ENCODE assay signal across 26 cellular contexts in genomic region chr19:50796634-50797428, GRCh38. TPM values are rescaled to one million over a fixed set of nuclear protein-coding genes. Genes with fewer than 3 reads are reported as not detected.
DNase-seq lines count a peak whose midpoint lies in the region; ATAC-seq and TF ChIP-seq lines count a peak whose summit lies in the region.
"Had no signal": no experiment of that assay in that cellular context is flagged by ENCODE, and none has a peak within 500 bp of the region (broad histone marks: within the 10 kb centered on the region; RNA-seq: fewer than 3 reads in every experiment).

No MANE protein-coding gene starts in this region.

- peaks cover 35% of the 10 kb centered on the region for H3K36me3 Mint-ChIP-seq in WTC11
- peaks cover 28 to 40% of the 10 kb centered on the region in 2 donors for H3K36me3 Mint-ChIP-seq in stimulated activated naive B cell treated with anti-CD40 and anti-IgM and Interleukin-4, amounts not matched to agents 10 μg/mL and 1 μg/mL and 100 μg/mL, for 72 hours
- peaks cover 14% of the 10 kb centered on the region for H3K36me3 Mint-ChIP-seq in activated CD4-positive, alpha-beta T cell treated with anti-CD3 and anti-CD28 coated beads, Interleukin-2, amount 10 ng/mL, durations not matched to agents 7 days and 5 days (ENCODE audit: low read depth)

- no peak overlapping the region for H3K9ac ChIP-seq in HUES48 (ENCODE audit: low read depth, low read length)
- H3K9ac ChIP-seq: SK-N-SH had no signal

- no peaks in the 10 kb centered on the region for H3K9me3 Mint-ChIP-seq in WTC11
- no peaks in the 10 kb centered on the region for H3K9me3 Mint-ChIP-seq in stimulated activated naive B cell treated with anti-CD40 and anti-IgM and Interleukin-4, amounts not matched to agents 10 μg/mL and 1 μg/mL and 100 μg/mL, for 72 hours
- no peaks in the 10 kb centered on the region for H3K9me3 Mint-ChIP-seq in activated CD4-positive, alpha-beta T cell treated with anti-CD3 and anti-CD28 coated beads, Interleukin-2, amount 10 ng/mL, durations not matched to agents 7 days and 5 days
- H3K9me3 Mint-ChIP-seq: activated naive CD8-positive, alpha-beta T cell treated with anti-CD3 and anti-CD28 coated beads, Interleukin-2, amount 10 ng/mL, durations not matched to agents 7 days and 5 days; CD4-positive, alpha-beta memory T cell had no signal

- POLR2A ChIA-PET in WTC11 (lab: Charles Lee), result interaction anchor here (0.6 to 1.4 kb wide), 4 partner anchors 8 to 413 kb away, joined by 3 to 6 read pairs (median 3); no protein-coding TSS in a partner anchor
- POLR2A ChIA-PET in activated CD4-positive, alpha-beta T cell treated with anti-CD3 and anti-CD28 coated beads, Interleukin-2, amount 10 ng/mL, durations not matched to agents 7 days and 5 days (lab: Charles Lee), result no interaction called here

- CTCF ChIA-PET in WTC11 (lab: Charles Lee), result interaction anchor here (1.1 to 5.1 kb wide), 9 partner anchors 8 to 268 kb away, joined by 3 to 38 read pairs (median 4); partner anchors contain the start of gene KLK13
- CTCF ChIA-PET in activated CD4-positive, alpha-beta T cell treated with anti-CD3 and anti-CD28 coated beads, Interleukin-2, amount 10 ng/mL, durations not matched to agents 7 days and 5 days (lab: Charles Lee), result no interaction called here

- peak overlapping the region; percentile 5 for H3K27ac ChIP-seq in HUES48 (ENCODE audit: low read depth, low read length)
- H3K27ac ChIP-seq: dorsolateral prefrontal cortex, lower lobe of right lung, sigmoid colon, transverse colon had no signal

- H3K4me1 ChIP-seq in HUES48 (ENCODE audit: control insufficient read depth, insufficient read depth, low read length), result peaks cover 8% of the 10 kb centered on the region; the same call in 1 of the 2 replicates
- H3K4me1 ChIP-seq: lower lobe of right lung, sigmoid colon, transverse colon had no signal

- no peak for TF ChIP-seq CTCF in WTC11 (IDR thresholded peaks at IDR 0.05)

- H3K9me3 ChIP-seq in HUES48 (ENCODE audit: control insufficient read depth, insufficient read depth, low read length), result no peaks in the 10 kb centered on the region
- H3K9me3 ChIP-seq: lower lobe of right lung, sigmoid colon, SK-N-SH, transverse colon had no signal

- peaks cover 43% of the 10 kb centered on the region for H3K36me3 ChIP-seq in HUES48 (ENCODE audit: control insufficient read depth, insufficient read depth, low read length)
- H3K36me3 ChIP-seq: transverse colon had no signal

- ATAC-seq in WTC11, result peak; percentile 0; the same call in 1 of the 2 replicates
- no peak for ATAC-seq in stimulated activated naive B cell treated with anti-CD40 and anti-IgM and Interleukin-4, amounts not matched to agents 10 μg/mL and 1 μg/mL and 100 μg/mL, for 72 hours (replicated peaks)
- no peak for ATAC-seq in GM21515 (IDR thresholded peaks at IDR 0.05; ENCODE audit: unreplicated experiment)
- ATAC-seq: lower lobe of right lung had no signal

- peaks cover 12% of the 10 kb centered on the region; the same call in 1 of the 2 replicates for H3K27me3 Mint-ChIP-seq in WTC11 (ENCODE audit: low read depth)
- H3K27me3 Mint-ChIP-seq in stimulated activated naive B cell treated with anti-CD40 and anti-IgM and Interleukin-4, amounts not matched to agents 10 μg/mL and 1 μg/mL and 100 μg/mL, for 72 hours, result no peaks in the 10 kb centered on the region
- H3K27me3 Mint-ChIP-seq in activated CD4-positive, alpha-beta T cell treated with anti-CD3 and anti-CD28 coated beads, Interleukin-2, amount 10 ng/mL, durations not matched to agents 7 days and 5 days, result no peaks in the 10 kb centered on the region
- H3K27me3 Mint-ChIP-seq: activated naive CD8-positive, alpha-beta T cell treated with anti-CD3 and anti-CD28 coated beads, Interleukin-2, amount 10 ng/mL, durations not matched to agents 7 days and 5 days; CD4-positive, alpha-beta memory T cell; progenitor cell of endocrine pancreas had no signal

- H3K4me3 ChIP-seq in HUES48 (ENCODE audit: low read depth, low read length), result no peak overlapping the region
- H3K4me3 ChIP-seq: dorsolateral prefrontal cortex, lower lobe of right lung, sigmoid colon, transverse colon had no signal

- peak overlapping the region; percentile 58; the same call in 1 of the 2 replicates for H3K27ac Mint-ChIP-seq in WTC11
- H3K27ac Mint-ChIP-seq in stimulated activated naive B cell treated with anti-CD40 and anti-IgM and Interleukin-4, amounts not matched to agents 10 μg/mL and 1 μg/mL and 100 μg/mL, for 72 hours, result peak overlapping the region; percentile 49
- no peak overlapping the region for H3K27ac Mint-ChIP-seq in activated CD4-positive, alpha-beta T cell treated with anti-CD3 and anti-CD28 coated beads, Interleukin-2, amount 10 ng/mL, durations not matched to agents 7 days and 5 days
- H3K27ac Mint-ChIP-seq: activated naive CD8-positive, alpha-beta T cell treated with anti-CD3 and anti-CD28 coated beads, Interleukin-2, amount 10 ng/mL, durations not matched to agents 7 days and 5 days; progenitor cell of endocrine pancreas had no signal

- peaks cover 21% of the 10 kb centered on the region for H3K4me1 Mint-ChIP-seq in WTC11
- peaks cover 21% of the 10 kb centered on the region in 2 donors for H3K4me1 Mint-ChIP-seq in stimulated activated naive B cell treated with anti-CD40 and anti-IgM and Interleukin-4, amounts not matched to agents 10 μg/mL and 1 μg/mL and 100 μg/mL, for 72 hours
- peaks cover 11% of the 10 kb centered on the region for H3K4me1 Mint-ChIP-seq in activated CD4-positive, alpha-beta T cell treated with anti-CD3 and anti-CD28 coated beads, Interleukin-2, amount 10 ng/mL, durations not matched to agents 7 days and 5 days

- DNase-seq in stimulated activated CD4-positive, alpha-beta T cell treated with anti-CD3 and anti-CD28 coated beads, Interleukin-15, amount 100 ng/mL, for 24 hours, result peak; percentile 23
- DNase-seq in stimulated activated CD4-positive, alpha-beta T cell treated with anti-CD3 and anti-CD28 coated beads, Interleukin-4, amount 100 ng/mL, for 24 hours, result no peak
- DNase-seq in WTC11 (ENCODE audit: low spot score), result no peak
- DNase-seq in stimulated activated naive B cell treated with anti-CD40 and anti-IgM and Interleukin-4, amounts not matched to agents 10 μg/mL and 1 μg/mL and 100 μg/mL, for 72 hours, result no peak
- DNase-seq in DMS153 (lab: John Stamatoyannopoulos, UW), result no peak
- DNase-seq in activated CD4-positive, alpha-beta T cell treated with anti-CD3 and anti-CD28 coated beads, Interleukin-2, amount 10 ng/mL, durations not matched to agents 7 days and 5 days, result no peak
- DNase-seq: activated CD4-positive, alpha-beta T cell treated with anti-CD3 and anti-CD28 coated beads for 48 hours; activated effector memory CD4-positive, alpha-beta T cell treated with Interleukin-2 at 50 U/mL for 16 hours; activated naive CD8-positive, alpha-beta T cell treated with anti-CD3 and anti-CD28 coated beads, Interleukin-2, amount 10 ng/mL, durations not matched to agents 7 days and 5 days; CD4-positive, alpha-beta memory T cell; cerebellar nuclear complex; DMS79; dorsolateral prefrontal cortex; GF-D8; HCEC 1CT; lower lobe of right lung; NCI-H1436; sigmoid colon; T-helper 2 cell; transverse colon had no signal

- no peak overlapping the region for H3K4me3 Mint-ChIP-seq in WTC11
- no peak overlapping the region for H3K4me3 Mint-ChIP-seq in stimulated activated naive B cell treated with anti-CD40 and anti-IgM and Interleukin-4, amounts not matched to agents 10 μg/mL and 1 μg/mL and 100 μg/mL, for 72 hours
- no peak overlapping the region for H3K4me3 Mint-ChIP-seq in activated CD4-positive, alpha-beta T cell treated with anti-CD3 and anti-CD28 coated beads, Interleukin-2, amount 10 ng/mL, durations not matched to agents 7 days and 5 days
- H3K4me3 Mint-ChIP-seq: activated naive CD8-positive, alpha-beta T cell treated with anti-CD3 and anti-CD28 coated beads, Interleukin-2, amount 10 ng/mL, durations not matched to agents 7 days and 5 days had no signal

- no peaks in the 10 kb centered on the region for H3K27me3 ChIP-seq in HUES48 (ENCODE audit: control insufficient read depth, insufficient read depth, low read length)
- H3K27me3 ChIP-seq: dorsolateral prefrontal cortex, sigmoid colon had no signal

TF ChIP-seq in WTC11, 78 proteins besides CTCF, POLR2A, EP300 and RAD21 (continues in another document):
- TF ChIP-seq ZNF219 (CRISPR knock-in tag; IDR thresholded peaks at IDR 0.05; ENCODE audit: borderline replicate concordance) (no peak), ATF2 (CRISPR knock-in tag; IDR thresholded peaks at IDR 0.05; ENCODE audit: borderline replicate concordance, low read depth) (no peak), NFATC4 (CRISPR knock-in tag; IDR thresholded peaks at IDR 0.05) (no peak), ZNF423 (CRISPR knock-in tag; IDR thresholded peaks at IDR 0.05) (no peak)

RNA-seq across cellular contexts. Expression of gene ACP4, which starts 6.6 kb away (rescaled TPM):
- total RNA-seq in WTC11 (2021), result not detected in 3 replicates
- not detected for total RNA-seq in activated CD4-positive, alpha-beta T cell treated with anti-CD3 and anti-CD28 coated beads, Interleukin-2, amount 10 ng/mL, durations not matched to agents 7 days and 5 days
- total RNA-seq: activated naive CD8-positive, alpha-beta T cell treated with anti-CD3 and anti-CD28 coated beads, Interleukin-2, amount 10 ng/mL, durations not matched to agents 7 days and 5 days; CD4-positive, alpha-beta memory T cell; dorsolateral prefrontal cortex; lower lobe of right lung; mucosa of gallbladder; progenitor cell of endocrine pancreas; RPMI7951; sigmoid colon; transverse colon had no signal

RNA-seq across cellular contexts. Expression of gene GPR32, which starts 26.6 kb away (rescaled TPM):
- not detected in 3 replicates for total RNA-seq in WTC11 (2021)
- not detected for total RNA-seq in activated CD4-positive, alpha-beta T cell treated with anti-CD3 and anti-CD28 coated beads, Interleukin-2, amount 10 ng/mL, durations not matched to agents 7 days and 5 days
- total RNA-seq: activated naive CD8-positive, alpha-beta T cell treated with anti-CD3 and anti-CD28 coated beads, Interleukin-2, amount 10 ng/mL, durations not matched to agents 7 days and 5 days; CD4-positive, alpha-beta memory T cell; dorsolateral prefrontal cortex; lower lobe of right lung; mucosa of gallbladder; progenitor cell of endocrine pancreas; RPMI7951; sigmoid colon; transverse colon had no signal

RNA-seq across cellular contexts. Expression of gene KLK1, which starts 26.8 kb away (rescaled TPM):
- total RNA-seq in WTC11 (2021), result 3.9 to 6.0 TPM (median 5.4 TPM) in 3 replicates
- 1 to 10 TPM in 1 of 2 experiments, under 1 TPM in 1; 0.75 to 1.1 TPM for total RNA-seq in activated CD4-positive, alpha-beta T cell treated with anti-CD3 and anti-CD28 coated beads, Interleukin-2, amount 10 ng/mL, durations not matched to agents 7 days and 5 days
- total RNA-seq: CD4-positive, alpha-beta memory T cell; progenitor cell of endocrine pancreas; RPMI7951; sigmoid colon had no signal

RNA-seq across cellular contexts. Expression of gene KLK15, which starts 36.5 kb away (rescaled TPM):
- total RNA-seq in WTC11 (2021), result not detected in 3 replicates
- total RNA-seq in activated CD4-positive, alpha-beta T cell treated with anti-CD3 and anti-CD28 coated beads, Interleukin-2, amount 10 ng/mL, durations not matched to agents 7 days and 5 days, result not detected
- total RNA-seq: activated naive CD8-positive, alpha-beta T cell treated with anti-CD3 and anti-CD28 coated beads, Interleukin-2, amount 10 ng/mL, durations not matched to agents 7 days and 5 days; CD4-positive, alpha-beta memory T cell; dorsolateral prefrontal cortex; lower lobe of right lung; mucosa of gallbladder; progenitor cell of endocrine pancreas; RPMI7951; sigmoid colon had no signal

RNA-seq across cellular contexts. Expression of gene KLK3, which starts 57.9 kb away (rescaled TPM):
- total RNA-seq in WTC11 (2021), result 0.13 to 0.25 TPM (median 0.16 TPM) in 3 replicates
- not detected for total RNA-seq in activated CD4-positive, alpha-beta T cell treated with anti-CD3 and anti-CD28 coated beads, Interleukin-2, amount 10 ng/mL, durations not matched to agents 7 days and 5 days
- total RNA-seq: activated naive CD8-positive, alpha-beta T cell treated with anti-CD3 and anti-CD28 coated beads, Interleukin-2, amount 10 ng/mL, durations not matched to agents 7 days and 5 days; CD4-positive, alpha-beta memory T cell; lower lobe of right lung; mucosa of gallbladder; progenitor cell of endocrine pancreas; RPMI7951; sigmoid colon had no signal
